In genomic region chr12:53625373-53625945, GRCh38 we compare ENCODE assay signal across 1 cellular context.
A peak's percentile ranks its signal among the peaks of the same experiment; 100 is the strongest.
TF ChIP-seq lines count a peak whose summit lies in the region.

No MANE protein-coding gene starts in this region.

TF ChIP-seq in K562, 482 proteins besides CTCF, POLR2A, EP300 and RAD21 (continued from another document and continues in another):
- TF ChIP-seq ZMIZ1 (IDR thresholded peaks at IDR 0.05; ENCODE audit: low read depth in 2 of 2, low read length in 2 of 2) = no peak
- no peak for TF ChIP-seq BMI1 (IDR thresholded peaks at IDR 0.05; ENCODE audit: low read length)
- TF ChIP-seq SFPQ (IDR thresholded peaks at IDR 0.05; ENCODE audit: low read depth, low read length) = no peak
- TF ChIP-seq MYBL2 (IDR thresholded peaks at IDR 0.05; ENCODE audit: low read depth) = no peak
- TF ChIP-seq MYBL2 (CRISPR knock-in tag; IDR thresholded peaks at IDR 0.05; ENCODE audit: borderline replicate concordance) = no peak
- TF ChIP-seq TAF7 (tag; IDR thresholded peaks at IDR 0.05) = 0 out of 2 replicates have a peak, but pooled peaks have one; percentile 17
- TF ChIP-seq SMARCB1 (IDR thresholded peaks at IDR 0.05; ENCODE audit: insufficient read length, low read depth) = no peak
- TF ChIP-seq SAP30 (IDR thresholded peaks at IDR 0.05; ENCODE audit: borderline replicate concordance, insufficient read depth, low read depth, low read length, poor library complexity, severe bottlenecking) = peak; percentile 36
- TF ChIP-seq XRCC4 (IDR thresholded peaks at IDR 0.05; ENCODE audit: extremely low read depth, insufficient read depth, insufficient read length) = no peak
- TF ChIP-seq RCOR1 (IDR thresholded peaks at IDR 0.05; ENCODE audit: borderline replicate concordance in 1 of 2, low read depth in 2 of 2, low read length in 2 of 2) = 0 out of 4 replicates have a peak, but pooled peaks of 1 of the 2 experiments have one; percentile 5
- peak in 1 of 2 experiments; percentile 71; a peak in 2 of 4 replicates for TF ChIP-seq HDAC1 (IDR thresholded peaks at IDR 0.05)
- no peak for TF ChIP-seq CREB3L1 (IDR thresholded peaks at IDR 0.05; ENCODE audit: borderline replicate concordance, low read depth)
- no peak for TF ChIP-seq TSHZ1 (CRISPR knock-in tag; IDR thresholded peaks at IDR 0.05)
- TF ChIP-seq ZNF830 (CRISPR knock-in tag; IDR thresholded peaks at IDR 0.05) = no peak
- 0 out of 2 replicates have a peak, but pooled peaks have one; percentile 6 for TF ChIP-seq TAL1 (IDR thresholded peaks at IDR 0.05)
- no peak; the same call in 1 of the 2 replicates for TF ChIP-seq ZNF407 (IDR thresholded peaks at IDR 0.05; ENCODE audit: low read depth)
- TF ChIP-seq SMARCE1 (IDR thresholded peaks at IDR 0.05) = peak; percentile 72; the same call in 1 of the 2 replicates
- no peak for TF ChIP-seq ETV1 (tag; conservative IDR thresholded peaks at IDR 0.05; ENCODE audit: low read depth)
- no peak for TF ChIP-seq CBX5 (IDR thresholded peaks at IDR 0.05; ENCODE audit: borderline replicate concordance, low read depth)
- peak; percentile 57; the same call in 1 of the 2 replicates for TF ChIP-seq ZNF512 (tag; IDR thresholded peaks at IDR 0.05)
- no peak for TF ChIP-seq SIX5 (IDR thresholded peaks at IDR 0.05; ENCODE audit: borderline replicate concordance in 1 of 2, insufficient read depth in 1 of 2, low read depth in 1 of 2, low read length in 2 of 2)
- TF ChIP-seq RNF219 (CRISPR knock-in tag; IDR thresholded peaks at IDR 0.05) = no peak
- no peak for TF ChIP-seq MTA3 (IDR thresholded peaks at IDR 0.05; ENCODE audit: borderline replicate concordance)
- no peak for TF ChIP-seq MXD1 (CRISPR knock-in tag; IDR thresholded peaks at IDR 0.05; ENCODE audit: borderline replicate concordance, poor library complexity, severe bottlenecking)
- no peak for TF ChIP-seq RBM15 (IDR thresholded peaks at IDR 0.05; ENCODE audit: insufficient read depth, low read length)
- no peak for TF ChIP-seq RBM25 (IDR thresholded peaks at IDR 0.05; ENCODE audit: low read depth, low read length, severe bottlenecking)
- TF ChIP-seq DNMT1 (IDR thresholded peaks at IDR 0.05) = 0 out of 2 replicates have a peak, but pooled peaks have one; percentile 55
- no peak for TF ChIP-seq EWSR1 (IDR thresholded peaks at IDR 0.05; ENCODE audit: borderline replicate concordance, low read depth, partially characterized antibody)
